Comparison of ENCODE assay signal across 33 cellular contexts in the genomic region with DNA sequence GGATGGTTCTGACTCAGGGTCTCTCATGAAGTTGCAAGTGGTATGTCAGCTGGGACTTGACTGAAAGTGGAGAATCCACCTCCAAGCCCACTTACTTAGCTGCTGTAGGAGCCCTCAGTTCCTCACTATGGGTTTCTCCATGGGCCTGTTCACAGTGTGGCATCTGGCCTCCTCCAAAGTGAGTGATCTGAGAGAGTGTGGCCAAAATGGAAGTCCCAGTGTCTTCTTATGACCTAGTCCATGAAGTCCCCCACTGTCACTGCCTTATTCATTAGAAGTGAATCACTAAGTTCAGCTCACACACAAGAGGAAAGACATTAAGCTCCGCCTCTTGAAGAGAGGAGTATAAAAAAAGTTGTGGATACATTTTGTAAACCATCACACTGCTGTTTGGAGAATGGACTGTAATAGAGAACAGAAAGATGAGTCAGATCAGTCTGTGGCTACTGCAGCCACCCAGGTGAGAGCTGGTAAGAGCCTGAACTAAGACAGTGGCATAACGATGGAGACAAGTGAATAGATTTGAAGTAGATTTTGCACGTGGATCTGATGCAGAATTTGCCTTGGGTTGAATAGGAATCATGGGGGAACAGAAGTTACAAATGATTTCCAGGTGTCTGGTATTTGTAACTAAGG. TPM values are rescaled to one million over a fixed set of nuclear protein-coding genes. Genes with fewer than 3 reads are reported as not detected.
A peak's percentile ranks its signal among the peaks of the same experiment; 100 is the strongest.
DNase-seq lines count a peak whose midpoint lies in the region; ATAC-seq, FAIRE-seq and TF ChIP-seq lines count a peak whose summit lies in the region.
"Had no signal": no experiment of that assay in that cellular context is flagged by ENCODE, and none has a peak within 500 bp of the region (broad histone marks: within the 10 kb centered on the region; RNA-seq: fewer than 3 reads in every experiment).

No MANE protein-coding gene starts in this region.

- no peak for TF ChIP-seq POLR2A in GM12891 (IDR thresholded peaks at IDR 0.05; ENCODE audit: low read depth, low read length)

- FAIRE-seq in GM12891 (lab: Jason Lieb, UNC) (no peak), HTR-8/SVneo (lab: Jason Lieb, UNC) (peak; percentile 64)
- FAIRE-seq: G401.6, H54, kidney, pancreas had no signal

- ATAC-seq in GM18907 (IDR thresholded peaks at IDR 0.05; ENCODE audit: unreplicated experiment) = peak; percentile 36
- ATAC-seq in HG03571 (IDR thresholded peaks at IDR 0.05; ENCODE audit: unreplicated experiment) = no peak
- ATAC-seq: mucosa of descending colon; natural killer cell treated with Interleukin-12 subunit alpha and Interleukin-12 subunit beta and Interleukin-15 and Interleukin-18, amount 100 ng/mL, for 72 hours; pancreas; PC-3; right lobe of liver had no signal

- DNase-seq in GM12891 (ENCODE audit: insufficient read length, low spot score) (no peak), HTR-8/SVneo (ENCODE audit: insufficient read length, low spot score) (no peak), islet precursor cell (peak; percentile 6), HCEC 1CT (no peak), cerebellum (ENCODE audit: low spot score) (no peak)
- no peak for DNase-seq in stimulated activated CD4-positive, alpha-beta T cell treated with anti-CD3 and anti-CD28 coated beads, Interleukin-4, amount 100 ng/mL, for 1 hour
- DNase-seq: activated CD4-positive, alpha-beta T cell treated with anti-CD3 and anti-CD28 coated beads for 4 hours; activated naive CD4-positive, alpha-beta T cell treated with anti-CD3 and anti-CD28 coated beads, Interleukin-2, amount 10 ng/mL, durations not matched to agents 7 days and 5 days; amniotic stem cell; brain microvascular endothelial cell; COR-L47; DMS53; effector CD4-positive, alpha-beta T cell; kidney; mucosa of descending colon; NCI-H1048; NCI-H1694; NCI-H510A treated with DMSO at 0.1 percent for 48 hours; pancreas; PC-3; right lobe of liver; Right ventricle myocardium superior; stimulated activated CD4-positive, alpha-beta T cell treated with anti-CD3 and anti-CD28 coated beads, Interleukin-2, amount 100 ng/mL, for 48 hours had no signal

TF ChIP-seq in GM12891, 5 proteins besides CTCF, POLR2A, EP300 and RAD21:
- no peak for TF ChIP-seq POLR2AphosphoS5 (IDR thresholded peaks at IDR 0.05; ENCODE audit: low read depth, low read length)
- no peak for TF ChIP-seq TAF1 (IDR thresholded peaks at IDR 0.05; ENCODE audit: low read depth, low read length)
- no peak for TF ChIP-seq POU2F2 (IDR thresholded peaks at IDR 0.05; ENCODE audit: low read depth, low read length)
- 0 out of 2 replicates have a peak, but pooled peaks have one; percentile 1 for TF ChIP-seq SPI1 (IDR thresholded peaks at IDR 0.05; ENCODE audit: low read depth, low read length)
- TF ChIP-seq PAX5 (IDR thresholded peaks at IDR 0.05; ENCODE audit: insufficient read depth, low read length, severe bottlenecking) = no peak
TF ChIP-seq in GM12891: peak in this region for 1.

RNA-seq across cellular contexts. Expression of a gene that starts 4.8 kb away (rescaled TPM):
- polyA plus RNA-seq in GM12891 (2012; ENCODE audit: low read depth, missing spikeins) = 62.4 TPM
- 52.6 TPM for total RNA-seq in cerebellum

RNA-seq across cellular contexts. Expression of a gene that starts 30.8 kb away (rescaled TPM):
- 190 TPM for polyA plus RNA-seq in GM12891 (2012; ENCODE audit: low read depth, missing spikeins)
- total RNA-seq in cerebellum = 14.1 TPM

RNA-seq across cellular contexts. Expression of a gene that starts 43.0 kb away (rescaled TPM):
- polyA plus RNA-seq in GM12891 (2012; ENCODE audit: low read depth, missing spikeins) = 0.27 TPM
- total RNA-seq in cerebellum = 1.2 TPM
- total RNA-seq: activated T-helper 1 cell treated with anti-CD3 and anti-CD28 coated beads, Interleukin-12 subunit alpha, Interleukin-12 subunit beta, Interleukin-2, Interleukin-4 antibody, amounts not matched to agents 30 ng/mL and 10 ng/mL and 1 ng/mL, durations not matched to agents 14 hours and 24 hours and 36 hours; kidney; LHCN-M2; mucosa of descending colon; natural killer cell treated with Interleukin-12 subunit alpha and Interleukin-12 subunit beta and Interleukin-15 and Interleukin-18, amount 100 ng/mL, for 72 hours; PC-3; T-helper 2 cell treated with Interferon-gamma antibody and Interleukin-4, amounts not matched to agents 100 ng/mL and 5 ng/mL, for 36 hours; ureter had no signal
- polyA plus RNA-seq: AG04450 had no signal

RNA-seq across cellular contexts. Expression of a gene that starts 55.9 kb away (rescaled TPM):
- polyA plus RNA-seq in GM12891 (2012; ENCODE audit: low read depth, missing spikeins) = 146 TPM
- 25.3 TPM for total RNA-seq in cerebellum
